Comparison of ENCODE assay signal across 9 cellular contexts in genomic region chr18:48639772-48640432, GRCh38.
DNase-seq lines count a peak whose midpoint lies in the region; ATAC-seq and TF ChIP-seq lines count a peak whose summit lies in the region.
"Had no signal": no experiment of that assay in that cellular context is flagged by ENCODE, and none has a peak within 500 bp of the region (broad histone marks: within the 10 kb centered on the region; RNA-seq: fewer than 3 reads in every experiment).

No MANE protein-coding gene starts in this region.

- H3K4me1 ChIP-seq in SJCRH30, result peaks cover 24% of the 10 kb centered on the region

- no peak for ATAC-seq in HG03280 (IDR thresholded peaks at IDR 0.05; ENCODE audit: unreplicated experiment)
- no peak for ATAC-seq in GM21529 (IDR thresholded peaks at IDR 0.05; ENCODE audit: unreplicated experiment)

- H3K4me3 ChIP-seq in AG04450 (ENCODE audit: low read depth, low read length) (no peak overlapping the region), astrocyte of the cerebellum (ENCODE audit: low read depth, low read length) (no peak overlapping the region), SJCRH30 (no peak overlapping the region)
- H3K4me3 ChIP-seq: lung had no signal

- TF ChIP-seq CTCF in AG04450 (IDR thresholded peaks at IDR 0.05; ENCODE audit: low read depth, low read length), result peak; percentile 36
- TF ChIP-seq CTCF in astrocyte of the cerebellum (IDR thresholded peaks at IDR 0.05; ENCODE audit: low read depth, low read length, missing control alignments), result peak; percentile 43

- POLR2A ChIA-PET in AG04450 (lab: Yijun Ruan, JAX), result interaction anchor here (0.8 to 1.4 kb wide), 2 partner anchors 17 to 19 kb away, joined by 3 to 6 read pairs; no protein-coding TSS in a partner anchor
- POLR2A ChIA-PET in HEK293T (lab: Yijun Ruan, JAX), result no interaction called here

- H3K9me3 ChIP-seq in AG04450 (ENCODE audit: control insufficient read depth, insufficient read depth, low read length) (no peaks in the 10 kb centered on the region), SJCRH30 (replicated peaks) (no peaks in the 10 kb centered on the region)

- no peak for DNase-seq in AG04450 (ENCODE audit: low read depth, low spot score)
- peak; percentile 28 for DNase-seq in GM19238 (ENCODE audit: insufficient read length, low spot score)
- DNase-seq in astrocyte of the cerebellum (ENCODE audit: low read depth), result no peak
- DNase-seq in iPS-NIHi11 (ENCODE audit: low spot score), result peak; percentile 54
- no peak for DNase-seq in HEK293T (ENCODE audit: extremely low spot score)
- DNase-seq in SJCRH30, result no peak

- peak overlapping the region; percentile 55 for H3K27ac ChIP-seq in AG04450 (ENCODE audit: low read depth, low read length)
- H3K27ac ChIP-seq in SJCRH30, result no peak overlapping the region

- in situ Hi-C loops in astrocyte of the cerebellum (cut with HindIII; ENCODE audit: low sequenced_read_pairs), result no loop called here

- no peaks in the 10 kb centered on the region; the same call in 1 of the 2 replicates for H3K36me3 ChIP-seq in SJCRH30

- H3K27me3 ChIP-seq in AG04450 (ENCODE audit: control insufficient read depth, insufficient read depth, low read length) (no peaks in the 10 kb centered on the region), SJCRH30 (no peaks in the 10 kb centered on the region)

- CTCF ChIA-PET in AG04450 (lab: Charles Lee) (interaction anchor here (1.1 to 1.7 kb wide), 3 partner anchors 9 to 39 kb away, joined by 4 to 6 read pairs (median 4); no protein-coding TSS in a partner anchor), HEK293T (lab: Yijun Ruan, JAX) (interaction anchor here (1.1 kb wide), 1 partner anchor 92 kb away, joined by 3 read pairs; no protein-coding TSS in a partner anchor)

TF ChIP-seq in HEK293T, 16 proteins besides CTCF, POLR2A, EP300 and RAD21:
- TF ChIP-seq ZNF384 (IDR thresholded peaks at IDR 0.05), result no peak
- no peak for TF ChIP-seq CTBP1 (IDR thresholded peaks at IDR 0.05; ENCODE audit: borderline replicate concordance)
- TF ChIP-seq FOXA1 (IDR thresholded peaks at IDR 0.05), result no peak
- no peak for TF ChIP-seq ELF4 (IDR thresholded peaks at IDR 0.05)
- no peak for TF ChIP-seq L3MBTL2 (conservative IDR thresholded peaks at IDR 0.05)
- no peak for TF ChIP-seq HDGF (IDR thresholded peaks at IDR 0.05; ENCODE audit: borderline replicate concordance)
- no peak for TF ChIP-seq ARNT (IDR thresholded peaks at IDR 0.05)
- TF ChIP-seq BHLHE40 (IDR thresholded peaks at IDR 0.05; ENCODE audit: borderline replicate concordance), result no peak
TF ChIP-seq in HEK293T: peak in this region for 0.

Comparison
In these comparisons a context has a peak if more than half of its experiments do, and no peak if none do; other contexts are left out.
1. DNase-seq: peak in GM19238 (single experiment) and iPS-NIHi11 (single experiment); none in AG04450 (single experiment), astrocyte of the cerebellum (single experiment), HEK293T (single experiment) and SJCRH30 (0 of 2).